Comparison of ENCODE assay signal across 11 cellular contexts in genomic region chr1:114093624-114094302, GRCh38. TPM values are rescaled to one million over a fixed set of nuclear protein-coding genes. Genes with fewer than 3 reads are reported as not detected.
DNase-seq lines count a peak whose midpoint lies in the region; ATAC-seq and TF ChIP-seq lines count a peak whose summit lies in the region.
"Had no signal": no experiment of that assay in that cellular context is flagged by ENCODE, and none has a peak within 500 bp of the region (broad histone marks: within the 10 kb centered on the region; RNA-seq: fewer than 3 reads in every experiment).

No MANE protein-coding gene starts in this region.

- H3K27me3 Mint-ChIP-seq in naive thymus-derived CD4-positive, alpha-beta T cell, result peaks cover 0 to 7% (median 3%) of the 10 kb centered on the region in 5 donors

- H3K36me3 ChIP-seq in naive thymus-derived CD4-positive, alpha-beta T cell (ENCODE audit: control insufficient read depth in 2 of 3, insufficient read depth in 3 of 3, low read length in 3 of 3), result no peaks in the 10 kb centered on the region

- peak; percentile 26 for DNase-seq in CD1c-positive myeloid dendritic cell (ENCODE audit: extremely low spot score)
- DNase-seq in HPDE6-E6E7 (ENCODE audit: extremely low spot score), result peak; percentile 34
- peak; percentile 15 for DNase-seq in astrocyte of the cerebellum (ENCODE audit: low read depth)
- no peak for DNase-seq in naive thymus-derived CD4-positive, alpha-beta T cell
- DNase-seq in T-helper 9 cell, result no peak
- no peak for DNase-seq in pons (ENCODE audit: low spot score)
- DNase-seq: KBM-7 had no signal

- H3K4me3 ChIP-seq in astrocyte of the cerebellum (ENCODE audit: low read depth, low read length), result no peak overlapping the region
- no peak overlapping the region for H3K4me3 ChIP-seq in naive thymus-derived CD4-positive, alpha-beta T cell (ENCODE audit: low read length)

- peaks cover 0 to 9% (median 7%) of the 10 kb centered on the region in 7 donors for H3K4me1 Mint-ChIP-seq in naive thymus-derived CD4-positive, alpha-beta T cell

- no peaks in the 10 kb centered on the region for H3K36me3 Mint-ChIP-seq in naive thymus-derived CD4-positive, alpha-beta T cell

- POLR2A ChIA-PET in naive thymus-derived CD4-positive, alpha-beta T cell (lab: Charles Lee), result no interaction called here

- H3K27me3 ChIP-seq in naive thymus-derived CD4-positive, alpha-beta T cell (ENCODE audit: control insufficient read depth in 2 of 2, insufficient read depth in 2 of 2, low read length in 2 of 2), result no peaks in the 10 kb centered on the region

- TF ChIP-seq CTCF in astrocyte of the cerebellum (IDR thresholded peaks at IDR 0.05; ENCODE audit: low read depth, low read length, missing control alignments), result peak; percentile 18

- no peaks in the 10 kb centered on the region for H3K4me1 ChIP-seq in naive thymus-derived CD4-positive, alpha-beta T cell (ENCODE audit: control insufficient read depth in 2 of 2, insufficient read depth in 2 of 2, low read length in 2 of 2)

- no peak overlapping the region for H3K4me3 Mint-ChIP-seq in naive thymus-derived CD4-positive, alpha-beta T cell
- H3K4me3 Mint-ChIP-seq: dendritic cell treated with granulocyte-macrophage colony-stimulating factor and Interleukin-4, amounts not matched to agents 40 ng/mL and 50 ng/mL, for 4 days had no signal

- H3K9me3 ChIP-seq in naive thymus-derived CD4-positive, alpha-beta T cell (ENCODE audit: control insufficient read depth in 2 of 3, low read length in 3 of 3), result no peaks in the 10 kb centered on the region

- in situ Hi-C loops in astrocyte of the cerebellum (cut with HindIII; ENCODE audit: low sequenced_read_pairs), result no loop called here

- intact Hi-C loops in naive thymus-derived CD4-positive, alpha-beta T cell (cut with micrococcal nuclease), result no loop called here

- H3K9me3 Mint-ChIP-seq in naive thymus-derived CD4-positive, alpha-beta T cell, result no peaks in the 10 kb centered on the region
- H3K9me3 Mint-ChIP-seq: activated T-helper 2 cell treated with anti-CD3 and anti-CD28 coated beads, Interferon-gamma antibody, Interleukin-2, Interleukin-4, amounts not matched to agents 10 μg/mL and 5 μg/mL and 100 μg/mL, durations not matched to agents 14 hours and 24 hours and 36 hours; dendritic cell treated with granulocyte-macrophage colony-stimulating factor and Interleukin-4, amounts not matched to agents 40 ng/mL and 50 ng/mL, for 4 days had no signal

- CTCF ChIA-PET in naive thymus-derived CD4-positive, alpha-beta T cell (lab: Charles Lee), result no interaction called here

- ATAC-seq in naive thymus-derived CD4-positive, alpha-beta T cell, result peak; percentile 44
- ATAC-seq in GM21825 (IDR thresholded peaks at IDR 0.05; ENCODE audit: unreplicated experiment) (no peak), GM18517 (IDR thresholded peaks at IDR 0.05; ENCODE audit: unreplicated experiment) (no peak)

- H3K27ac ChIP-seq in naive thymus-derived CD4-positive, alpha-beta T cell (ENCODE audit: low read depth, low read length), result no peak overlapping the region

- H3K27ac Mint-ChIP-seq in naive thymus-derived CD4-positive, alpha-beta T cell, result no peak overlapping the region
- H3K27ac Mint-ChIP-seq: activated T-helper 2 cell treated with anti-CD3 and anti-CD28 coated beads, Interferon-gamma antibody, Interleukin-2, Interleukin-4, amounts not matched to agents 10 μg/mL and 5 μg/mL and 100 μg/mL, durations not matched to agents 14 hours and 24 hours and 36 hours; dendritic cell treated with granulocyte-macrophage colony-stimulating factor and Interleukin-4, amounts not matched to agents 40 ng/mL and 50 ng/mL, for 4 days had no signal

RNA-seq across cellular contexts. Expression of gene SYT6, which starts 59.9 kb away (rescaled TPM):
- not detected for total RNA-seq in naive thymus-derived CD4-positive, alpha-beta T cell
- not detected for polyA plus RNA-seq in naive thymus-derived CD4-positive, alpha-beta T cell
- total RNA-seq: activated T-helper 2 cell treated with anti-CD3 and anti-CD28 coated beads, Interferon-gamma antibody, Interleukin-2, Interleukin-4, amounts not matched to agents 10 μg/mL and 5 μg/mL and 100 μg/mL, durations not matched to agents 14 hours and 24 hours and 36 hours had no signal

Comparison
In these comparisons a context has a peak if more than half of its experiments do, and no peak if none do; other contexts are left out.
1. DNase-seq: peak in CD1c-positive myeloid dendritic cell (single experiment), HPDE6-E6E7 (single experiment) and astrocyte of the cerebellum (single experiment); none in naive thymus-derived CD4-positive, alpha-beta T cell (0 of 9), T-helper 9 cell (single experiment) and pons (single experiment).